Comparison of ENCODE assay signal across 7 cellular contexts in the genomic region with DNA sequence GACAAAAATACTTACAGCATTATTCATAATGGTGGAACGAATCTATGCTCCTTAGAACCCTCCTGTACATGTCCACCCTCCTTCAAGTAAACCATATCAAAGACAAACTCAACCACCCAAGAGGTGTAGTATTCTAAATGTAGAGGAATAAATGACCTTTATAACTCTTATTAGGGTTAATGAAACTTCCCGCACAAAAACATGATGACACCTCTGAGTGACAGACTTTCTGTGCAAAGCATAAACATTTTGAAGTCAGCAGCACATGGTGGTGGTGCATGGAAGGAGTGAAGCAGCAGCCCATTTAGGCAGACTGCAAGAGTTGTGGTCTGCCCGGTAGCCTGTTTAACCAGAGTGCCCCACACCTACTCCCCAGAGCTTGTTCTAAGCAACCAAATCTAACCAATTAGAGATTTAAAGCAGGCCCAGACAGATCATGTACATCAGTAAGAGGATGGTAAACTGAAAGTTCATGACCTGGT. TPM values are rescaled to one million over a fixed set of nuclear protein-coding genes. Genes with fewer than 3 reads are reported as not detected.
DNase-seq lines count a peak whose midpoint lies in the region; ATAC-seq and TF ChIP-seq lines count a peak whose summit lies in the region.

No MANE protein-coding gene starts in this region.

- H3K4me1 ChIP-seq in HCT116 (ENCODE audit: control insufficient read depth in 1 of 2, insufficient read depth in 2 of 2, low read length in 2 of 2) = peaks cover 8% of the 10 kb centered on the region in 2 experiments

- H3K4me1 Mint-ChIP-seq in T-helper 17 cell = peaks cover 25% of the 10 kb centered on the region
- H3K4me1 Mint-ChIP-seq in stimulated activated naive B cell treated with anti-CD40 and anti-IgM and Interleukin-4, amounts not matched to agents 10 μg/mL and 1 μg/mL and 100 μg/mL, for 72 hours = peaks cover 19 to 22% of the 10 kb centered on the region in 2 donors

- no peaks in the 10 kb centered on the region for H3K9me2 ChIP-seq in HCT116 (ENCODE audit: insufficient read depth)

- no peaks in the 10 kb centered on the region for H3K27me3 ChIP-seq in HCT116 (ENCODE audit: insufficient read depth, low read length)

- 0 out of 6 replicates have a peak, but pooled peaks of 1 of the 3 experiments have one; percentile 3 for TF ChIP-seq CTCF in HCT116 (IDR thresholded peaks at IDR 0.05 in 2 of 3, conservative IDR thresholded peaks at IDR 0.05 in 1 of 3; ENCODE audit: borderline replicate concordance in 1 of 3, insufficient read depth in 1 of 3, low read depth in 2 of 3, low read length in 2 of 3)
- TF ChIP-seq CTCF in fibroblast of villous mesenchyme (IDR thresholded peaks at IDR 0.05; ENCODE audit: insufficient read depth, low read depth, low read length) = no peak

- H3K4me3 ChIP-seq in HCT116 (replicated peaks in 1 of 2; ENCODE audit: low read depth in 1 of 2, low read length in 2 of 2) (peak overlapping the region; percentile 83 to 98), fibroblast of villous mesenchyme (ENCODE audit: low read depth, low read length) (peak overlapping the region; percentile 92)

- H3K79me2 ChIP-seq in HCT116 (ENCODE audit: insufficient read depth, low read length) = 0 out of 2 replicates have a peak, but pooled peaks cover 4% of the 10 kb centered on the region

- RAD21 ChIA-PET in HCT116 (lab: Charles Lee; ENCODE audit: low non-redundant PET in 1 of 2, low total read pairs in 2 of 2, uncharacterized antibody in 2 of 2, unreplicated experiment in 2 of 2) = interaction anchor here in 1 of 2 experiments (1.0 kb wide), 1 partner anchor 319 kb away, joined by 3 read pairs; no protein-coding TSS in a partner anchor

- H3K9ac ChIP-seq in HCT116 (ENCODE audit: low read length) = peak overlapping the region; percentile 64

- peak overlapping the region; percentile 36 for H3K27ac ChIP-seq in HCT116 (ENCODE audit: low read depth, low read length)

- no peaks in the 10 kb centered on the region for H3K9me3 ChIP-seq in HCT116 (ENCODE audit: control insufficient read depth in 1 of 2, insufficient read depth in 1 of 2, low read depth in 1 of 2, low read length in 2 of 2)
- no peaks in the 10 kb centered on the region for H3K9me3 ChIP-seq in T-helper 17 cell (ENCODE audit: control insufficient read depth, low read length, poor library complexity, severe bottlenecking)

- H2AFZ ChIP-seq in HCT116 (ENCODE audit: low read depth, low read length, poor library complexity, severe bottlenecking) = peak overlapping the region; percentile 53

- peak overlapping the region; percentile 83 for H3K4me2 ChIP-seq in HCT116 (ENCODE audit: low read length)

- intact Hi-C loops in HCT116 (cut with micrococcal nuclease) = loop anchor here (5.0 kb wide), 1 partner anchor 51 kb away; the partner anchor contains the start of gene SENP1

- no peak for DNase-seq in HCT116 (ENCODE audit: low read depth, low spot score)
- DNase-seq in T-helper 17 cell = no peak
- DNase-seq in fibroblast of villous mesenchyme (ENCODE audit: low read depth) = no peak
- no peak for DNase-seq in stimulated activated naive B cell treated with anti-CD40 and anti-IgM and Interleukin-4, amounts not matched to agents 10 μg/mL and 1 μg/mL and 100 μg/mL, for 72 hours
- DNase-seq in COLO829 (ENCODE audit: low spot score) = no peak
- no peak for DNase-seq in dermis blood vessel endothelial cell
- no peak for DNase-seq in NCI-H128 (lab: John Stamatoyannopoulos, UW; ENCODE audit: unreplicated experiment)

- TF ChIP-seq RAD21 in HCT116 (IDR thresholded peaks at IDR 0.05; ENCODE audit: low read depth) = no peak

- CTCF ChIA-PET in HCT116 (lab: Charles Lee) = interaction anchor here (0.8 to 1.4 kb wide), 11 partner anchors 8 to 638 kb away, joined by 3 to 6 read pairs (median 4); partner anchors contain the start of gene VDR

- peaks cover under 1% of the 10 kb centered on the region for H3K27me3 Mint-ChIP-seq in T-helper 17 cell
- H3K27me3 Mint-ChIP-seq in stimulated activated naive B cell treated with anti-CD40 and anti-IgM and Interleukin-4, amounts not matched to agents 10 μg/mL and 1 μg/mL and 100 μg/mL, for 72 hours = peaks cover 2 to 6% of the 10 kb centered on the region in 2 donors

- no peaks in the 10 kb centered on the region for H3K9me3 Mint-ChIP-seq in stimulated activated naive B cell treated with anti-CD40 and anti-IgM and Interleukin-4, amounts not matched to agents 10 μg/mL and 1 μg/mL and 100 μg/mL, for 72 hours

- TF ChIP-seq POLR2A in HCT116 (IDR thresholded peaks at IDR 0.05; ENCODE audit: borderline replicate concordance, extremely low read depth, insufficient read depth, insufficient read length) = no peak

- no TSS peak for BruUV-seq in HCT116 (replicated peaks; lab: Mats Ljungman, UMichigan)

- POLR2A ChIA-PET in HCT116 (lab: Charles Lee) = interaction anchor here (1.1 kb wide), 3 partner anchors 22 to 253 kb away, joined by 3 to 4 read pairs (median 4); partner anchors contain the start of gene VDR

- no peaks in the 10 kb centered on the region for H4K20me1 ChIP-seq in HCT116 (ENCODE audit: insufficient read depth)

- no peaks in the 10 kb centered on the region for H3K36me3 ChIP-seq in HCT116 (ENCODE audit: control insufficient read depth in 1 of 2, insufficient read depth in 2 of 2, low read length in 2 of 2)

- ATAC-seq in HCT116 (peak; percentile 35), T-helper 17 cell (no peak)
- ATAC-seq in stimulated activated naive B cell treated with anti-CD40 and anti-IgM and Interleukin-4, amounts not matched to agents 10 μg/mL and 1 μg/mL and 100 μg/mL, for 72 hours (replicated peaks) = no peak

- peak overlapping the region; percentile 95 for H3K27ac Mint-ChIP-seq in T-helper 17 cell
- peak overlapping the region; percentile 97 for H3K27ac Mint-ChIP-seq in stimulated activated naive B cell treated with anti-CD40 and anti-IgM and Interleukin-4, amounts not matched to agents 10 μg/mL and 1 μg/mL and 100 μg/mL, for 72 hours

- peak overlapping the region; percentile 95 for H3K4me3 Mint-ChIP-seq in T-helper 17 cell
- H3K4me3 Mint-ChIP-seq in stimulated activated naive B cell treated with anti-CD40 and anti-IgM and Interleukin-4, amounts not matched to agents 10 μg/mL and 1 μg/mL and 100 μg/mL, for 72 hours = peak overlapping the region; percentile 93 to 95

- peaks cover 1% of the 10 kb centered on the region for H3K36me3 Mint-ChIP-seq in T-helper 17 cell (ENCODE audit: low read depth)
- peaks cover 5% of the 10 kb centered on the region in 2 donors for H3K36me3 Mint-ChIP-seq in stimulated activated naive B cell treated with anti-CD40 and anti-IgM and Interleukin-4, amounts not matched to agents 10 μg/mL and 1 μg/mL and 100 μg/mL, for 72 hours

TF ChIP-seq in HCT116, 20 proteins besides CTCF, POLR2A, EP300 and RAD21 (continues in another document):
- TF ChIP-seq SIN3A (IDR thresholded peaks at IDR 0.05; ENCODE audit: low read depth) = no peak; the same call in 1 of the 2 replicates
- TF ChIP-seq ELF1 (IDR thresholded peaks at IDR 0.05; ENCODE audit: borderline replicate concordance, low read depth) = no peak
- no peak; the same call in 1 of the 2 replicates for TF ChIP-seq MAX (IDR thresholded peaks at IDR 0.05)
- no peak for TF ChIP-seq EGR1 (IDR thresholded peaks at IDR 0.05; ENCODE audit: low read depth)

RNA-seq across cellular contexts. Expression of gene ASB8, which starts 0.6 kb away (rescaled TPM):
- 14.0 TPM for total RNA-seq in HCT116 (2021; ENCODE audit: unreplicated experiment)
- polyA plus RNA-seq in HCT116 (2012) = 7.7 and 12.9 TPM in 2 replicates
- total RNA-seq in T-helper 17 cell = 10 to 100 TPM; 39.0 to 59.6 TPM
- total RNA-seq in fibroblast of villous mesenchyme = 23.7 and 27.4 TPM in 2 replicates
- 18.2 and 24.0 TPM in 2 replicates for total RNA-seq in dermis blood vessel endothelial cell

RNA-seq across cellular contexts. Expression of gene CCDC184, which starts 25.5 kb away (rescaled TPM):
- total RNA-seq in HCT116 (2021; ENCODE audit: unreplicated experiment) = 0.34 TPM
- 0.09 and 0.17 TPM in 2 replicates for polyA plus RNA-seq in HCT116 (2012)
- 1 to 10 TPM; 7.5 to 8.6 TPM for total RNA-seq in T-helper 17 cell
- total RNA-seq in fibroblast of villous mesenchyme = 0.32 and 0.43 TPM in 2 replicates
- total RNA-seq in dermis blood vessel endothelial cell = 0.05 TPM in 1 of 2 replicates, not detected in the other

RNA-seq across cellular contexts. Expression of gene PFKM, which starts 38.8 kb away (rescaled TPM):
- total RNA-seq in HCT116 (2021; ENCODE audit: unreplicated experiment) (144 TPM), T-helper 17 cell (10 to 100 TPM; 19.6 to 19.9 TPM), fibroblast of villous mesenchyme (54.4 and 83.8 TPM in 2 replicates), dermis blood vessel endothelial cell (57.0 and 70.2 TPM in 2 replicates)
- polyA plus RNA-seq in HCT116 (2012) = 77.6 and 87.3 TPM in 2 replicates

RNA-seq across cellular contexts. Expression of gene OR10AD1, which starts 45.2 kb away (rescaled TPM):
- total RNA-seq in HCT116 (2021; ENCODE audit: unreplicated experiment) = not detected
- not detected in 2 replicates for polyA plus RNA-seq in HCT116 (2012)
- total RNA-seq in T-helper 17 cell = not detected
- total RNA-seq in fibroblast of villous mesenchyme = not detected in 2 replicates
- 0.09 TPM in 1 of 2 replicates, not detected in the other for total RNA-seq in dermis blood vessel endothelial cell

RNA-seq across cellular contexts. Expression of gene SENP1, which starts 52.1 kb away (rescaled TPM):
- total RNA-seq in HCT116 (2021; ENCODE audit: unreplicated experiment) (17.7 TPM), T-helper 17 cell (10 to 100 TPM; 26.9 to 33.8 TPM), fibroblast of villous mesenchyme (28.3 and 35.8 TPM in 2 replicates), dermis blood vessel endothelial cell (15.1 and 15.7 TPM in 2 replicates)
- polyA plus RNA-seq in HCT116 (2012) = 3.4 and 4.7 TPM in 2 replicates
